In the genomic region with DNA sequence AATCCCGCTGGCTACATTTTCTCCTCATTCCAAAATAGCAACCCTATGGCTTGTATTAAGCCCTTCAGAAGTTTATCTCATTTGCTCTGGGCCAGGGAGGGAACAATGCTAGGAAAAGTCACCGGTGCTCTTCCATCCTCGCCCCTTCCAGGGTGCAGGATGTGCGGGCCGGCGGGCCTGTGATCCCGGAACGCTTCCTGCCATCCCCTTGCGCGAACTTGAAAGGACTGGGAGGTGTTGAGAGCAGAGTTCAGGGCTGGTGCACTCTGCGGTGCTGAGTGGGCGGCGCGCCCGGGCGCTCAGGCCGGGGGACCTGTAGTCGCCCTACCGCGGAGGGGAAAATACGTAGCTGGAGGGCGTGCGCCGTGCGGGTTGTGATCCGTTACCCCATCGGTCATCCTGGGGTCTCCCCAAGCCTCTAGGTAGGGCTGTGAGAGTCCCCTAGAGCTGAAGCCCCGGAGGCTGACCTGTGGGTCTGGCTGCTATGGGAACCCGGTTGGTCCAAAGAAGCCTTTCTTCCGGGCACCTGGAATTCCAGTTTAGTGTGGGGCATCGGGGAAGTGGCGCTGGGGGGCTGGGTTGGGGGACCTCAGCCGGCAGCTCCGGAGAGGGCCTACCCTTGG, we compare ENCODE assay signal across 1 cellular context.
TF ChIP-seq lines count a peak whose summit lies in the region.

No MANE protein-coding gene starts in this region.

TF ChIP-seq in HepG2, 621 proteins besides CTCF, POLR2A, EP300 and RAD21 (continued from another document and continues in another):
- TF ChIP-seq, protein P1, sequence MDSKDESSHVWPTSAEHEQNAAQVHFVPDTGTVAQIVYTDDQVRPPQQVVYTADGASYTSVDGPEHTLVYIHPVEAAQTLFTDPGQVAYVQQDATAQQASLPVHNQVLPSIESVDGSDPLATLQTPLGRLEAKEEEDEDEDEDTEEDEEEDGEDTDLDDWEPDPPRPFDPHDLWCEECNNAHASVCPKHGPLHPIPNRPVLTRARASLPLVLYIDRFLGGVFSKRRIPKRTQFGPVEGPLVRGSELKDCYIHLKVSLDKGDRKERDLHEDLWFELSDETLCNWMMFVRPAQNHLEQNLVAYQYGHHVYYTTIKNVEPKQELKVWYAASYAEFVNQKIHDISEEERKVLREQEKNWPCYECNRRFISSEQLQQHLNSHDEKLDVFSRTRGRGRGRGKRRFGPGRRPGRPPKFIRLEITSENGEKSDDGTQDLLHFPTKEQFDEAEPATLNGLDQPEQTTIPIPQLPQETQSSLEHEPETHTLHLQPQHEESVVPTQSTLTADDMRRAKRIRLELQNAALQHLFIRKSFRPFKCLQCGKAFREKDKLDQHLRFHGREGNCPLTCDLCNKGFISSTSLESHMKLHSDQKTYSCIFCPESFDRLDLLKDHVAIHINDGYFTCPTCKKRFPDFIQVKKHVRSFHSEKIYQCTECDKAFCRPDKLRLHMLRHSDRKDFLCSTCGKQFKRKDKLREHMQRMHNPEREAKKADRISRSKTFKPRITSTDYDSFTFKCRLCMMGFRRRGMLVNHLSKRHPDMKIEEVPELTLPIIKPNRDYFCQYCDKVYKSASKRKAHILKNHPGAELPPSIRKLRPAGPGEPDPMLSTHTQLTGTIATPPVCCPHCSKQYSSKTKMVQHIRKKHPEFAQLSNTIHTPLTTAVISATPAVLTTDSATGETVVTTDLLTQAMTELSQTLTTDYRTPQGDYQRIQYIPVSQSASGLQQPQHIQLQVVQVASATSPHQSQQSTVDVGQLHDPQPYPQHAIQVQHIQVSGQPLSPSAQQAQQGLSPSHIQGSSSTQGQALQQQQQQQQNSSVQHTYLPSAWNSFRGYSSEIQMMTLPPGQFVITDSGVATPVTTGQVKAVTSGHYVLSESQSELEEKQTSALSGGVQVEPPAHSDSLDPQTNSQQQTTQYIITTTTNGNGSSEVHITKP (CRISPR knock-in tag; IDR thresholded peaks at IDR 0.05; ENCODE audit: low read depth): 0 out of 2 replicates have a peak, but pooled peaks have one; percentile 29
- TF ChIP-seq, protein P2, sequence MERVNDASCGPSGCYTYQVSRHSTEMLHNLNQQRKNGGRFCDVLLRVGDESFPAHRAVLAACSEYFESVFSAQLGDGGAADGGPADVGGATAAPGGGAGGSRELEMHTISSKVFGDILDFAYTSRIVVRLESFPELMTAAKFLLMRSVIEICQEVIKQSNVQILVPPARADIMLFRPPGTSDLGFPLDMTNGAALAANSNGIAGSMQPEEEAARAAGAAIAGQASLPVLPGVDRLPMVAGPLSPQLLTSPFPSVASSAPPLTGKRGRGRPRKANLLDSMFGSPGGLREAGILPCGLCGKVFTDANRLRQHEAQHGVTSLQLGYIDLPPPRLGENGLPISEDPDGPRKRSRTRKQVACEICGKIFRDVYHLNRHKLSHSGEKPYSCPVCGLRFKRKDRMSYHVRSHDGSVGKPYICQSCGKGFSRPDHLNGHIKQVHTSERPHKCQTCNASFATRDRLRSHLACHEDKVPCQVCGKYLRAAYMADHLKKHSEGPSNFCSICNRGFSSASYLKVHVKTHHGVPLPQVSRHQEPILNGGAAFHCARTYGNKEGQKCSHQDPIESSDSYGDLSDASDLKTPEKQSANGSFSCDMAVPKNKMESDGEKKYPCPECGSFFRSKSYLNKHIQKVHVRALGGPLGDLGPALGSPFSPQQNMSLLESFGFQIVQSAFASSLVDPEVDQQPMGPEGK (CRISPR knock-in tag; IDR thresholded peaks at IDR 0.05): peak; percentile 68
- TF ChIP-seq ZNF501 (CRISPR knock-in tag; IDR thresholded peaks at IDR 0.05) (peak; percentile 47; the same call in 1 of the 2 replicates), ZNF556 (CRISPR knock-in tag; IDR thresholded peaks at IDR 0.05; ENCODE audit: borderline replicate concordance) (peak; percentile 63; the same call in 1 of the 2 replicates), ELF1 (CRISPR knock-in tag; IDR thresholded peaks at IDR 0.05) (peak; percentile 62), MTA1 (CRISPR knock-in tag; IDR thresholded peaks at IDR 0.05; ENCODE audit: borderline replicate concordance) (peak; percentile 76; the same call in 1 of the 2 replicates), ZMYM3 (CRISPR knock-in tag; IDR thresholded peaks at IDR 0.05) (peak; percentile 59; the same call in 1 of the 2 replicates), ZKSCAN1 (IDR thresholded peaks at IDR 0.05; ENCODE audit: low read length) (peak; percentile 42; the same call in 1 of the 2 replicates), ZNF598 (CRISPR knock-in tag; IDR thresholded peaks at IDR 0.05; ENCODE audit: borderline replicate concordance) (0 out of 2 replicates have a peak, but pooled peaks have one; percentile 31), ZNF431 (CRISPR knock-in tag; IDR thresholded peaks at IDR 0.05; ENCODE audit: borderline replicate concordance, low read depth) (no peak), HNF4G (IDR thresholded peaks at IDR 0.05; ENCODE audit: borderline replicate concordance, low read depth, low read length) (peak; percentile 47; the same call in 1 of the 2 replicates), HNF4G (CRISPR knock-in tag; IDR thresholded peaks at IDR 0.05; ENCODE audit: borderline replicate concordance, low read depth) (peak; percentile 73; the same call in 1 of the 2 replicates), SP5 (CRISPR knock-in tag; IDR thresholded peaks at IDR 0.05; ENCODE audit: borderline replicate concordance, low read depth) (peak; percentile 97), CREB1 (IDR thresholded peaks at IDR 0.05) (no peak), CREB1 (CRISPR knock-in tag; IDR thresholded peaks at IDR 0.05) (0 out of 2 replicates have a peak, but pooled peaks have one; percentile 13), FOXP1 (IDR thresholded peaks at IDR 0.05) (no peak), FOXP1 (CRISPR knock-in tag; IDR thresholded peaks at IDR 0.05) (0 out of 2 replicates have a peak, but pooled peaks have one; percentile 42), HOXA3 (CRISPR knock-in tag; IDR thresholded peaks at IDR 0.05) (peak; percentile 72), ZNF550 (CRISPR knock-in tag; IDR thresholded peaks at IDR 0.05; ENCODE audit: borderline replicate concordance) (no peak), ZNF225 (CRISPR knock-in tag; IDR thresholded peaks at IDR 0.05) (0 out of 2 replicates have a peak, but pooled peaks have one; percentile 36), ZNF441 (CRISPR knock-in tag; IDR thresholded peaks at IDR 0.05; ENCODE audit: borderline replicate concordance) (0 out of 2 replicates have a peak, but pooled peaks have one; percentile 25), SPEN (CRISPR knock-in tag; IDR thresholded peaks at IDR 0.05; ENCODE audit: low read depth) (peak; percentile 38; the same call in 1 of the 2 replicates), MIXL1 (CRISPR knock-in tag; IDR thresholded peaks at IDR 0.05) (peak; percentile 66; the same call in 1 of the 2 replicates), KLF12 (CRISPR knock-in tag; IDR thresholded peaks at IDR 0.05; ENCODE audit: borderline replicate concordance) (peak; percentile 54; the same call in 1 of the 2 replicates), PHF8 (CRISPR knock-in tag; IDR thresholded peaks at IDR 0.05) (peak; percentile 44; the same call in 1 of the 2 replicates), NR2F2 (IDR thresholded peaks at IDR 0.05; ENCODE audit: borderline replicate concordance, low read depth) (0 out of 2 replicates have a peak, but pooled peaks have one; percentile 48), NR2F1 (CRISPR knock-in tag; IDR thresholded peaks at IDR 0.05) (peak; percentile 66 to 74; a peak in 2 of 4 replicates), ZNF205 (CRISPR knock-in tag; IDR thresholded peaks at IDR 0.05) (peak; percentile 79; the same call in 1 of the 2 replicates)
- TF ChIP-seq, protein P3, sequence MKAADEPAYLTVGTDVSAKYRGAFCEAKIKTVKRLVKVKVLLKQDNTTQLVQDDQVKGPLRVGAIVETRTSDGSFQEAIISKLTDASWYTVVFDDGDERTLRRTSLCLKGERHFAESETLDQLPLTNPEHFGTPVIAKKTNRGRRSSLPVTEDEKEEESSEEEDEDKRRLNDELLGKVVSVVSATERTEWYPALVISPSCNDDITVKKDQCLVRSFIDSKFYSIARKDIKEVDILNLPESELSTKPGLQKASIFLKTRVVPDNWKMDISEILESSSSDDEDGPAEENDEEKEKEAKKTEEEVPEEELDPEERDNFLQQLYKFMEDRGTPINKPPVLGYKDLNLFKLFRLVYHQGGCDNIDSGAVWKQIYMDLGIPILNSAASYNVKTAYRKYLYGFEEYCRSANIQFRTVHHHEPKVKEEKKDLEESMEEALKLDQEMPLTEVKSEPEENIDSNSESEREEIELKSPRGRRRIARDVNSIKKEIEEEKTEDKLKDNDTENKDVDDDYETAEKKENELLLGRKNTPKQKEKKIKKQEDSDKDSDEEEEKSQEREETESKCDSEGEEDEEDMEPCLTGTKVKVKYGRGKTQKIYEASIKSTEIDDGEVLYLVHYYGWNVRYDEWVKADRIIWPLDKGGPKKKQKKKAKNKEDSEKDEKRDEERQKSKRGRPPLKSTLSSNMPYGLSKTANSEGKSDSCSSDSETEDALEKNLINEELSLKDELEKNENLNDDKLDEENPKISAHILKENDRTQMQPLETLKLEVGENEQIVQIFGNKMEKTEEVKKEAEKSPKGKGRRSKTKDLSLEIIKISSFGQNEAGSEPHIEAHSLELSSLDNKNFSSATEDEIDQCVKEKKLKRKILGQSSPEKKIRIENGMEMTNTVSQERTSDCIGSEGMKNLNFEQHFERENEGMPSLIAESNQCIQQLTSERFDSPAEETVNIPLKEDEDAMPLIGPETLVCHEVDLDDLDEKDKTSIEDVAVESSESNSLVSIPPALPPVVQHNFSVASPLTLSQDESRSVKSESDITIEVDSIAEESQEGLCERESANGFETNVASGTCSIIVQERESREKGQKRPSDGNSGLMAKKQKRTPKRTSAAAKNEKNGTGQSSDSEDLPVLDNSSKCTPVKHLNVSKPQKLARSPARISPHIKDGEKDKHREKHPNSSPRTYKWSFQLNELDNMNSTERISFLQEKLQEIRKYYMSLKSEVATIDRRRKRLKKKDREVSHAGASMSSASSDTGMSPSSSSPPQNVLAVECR (CRISPR knock-in tag; IDR thresholded peaks at IDR 0.05; ENCODE audit: borderline replicate concordance): peak; percentile 54; the same call in 1 of the 2 replicates
- TF ChIP-seq, protein P4, sequence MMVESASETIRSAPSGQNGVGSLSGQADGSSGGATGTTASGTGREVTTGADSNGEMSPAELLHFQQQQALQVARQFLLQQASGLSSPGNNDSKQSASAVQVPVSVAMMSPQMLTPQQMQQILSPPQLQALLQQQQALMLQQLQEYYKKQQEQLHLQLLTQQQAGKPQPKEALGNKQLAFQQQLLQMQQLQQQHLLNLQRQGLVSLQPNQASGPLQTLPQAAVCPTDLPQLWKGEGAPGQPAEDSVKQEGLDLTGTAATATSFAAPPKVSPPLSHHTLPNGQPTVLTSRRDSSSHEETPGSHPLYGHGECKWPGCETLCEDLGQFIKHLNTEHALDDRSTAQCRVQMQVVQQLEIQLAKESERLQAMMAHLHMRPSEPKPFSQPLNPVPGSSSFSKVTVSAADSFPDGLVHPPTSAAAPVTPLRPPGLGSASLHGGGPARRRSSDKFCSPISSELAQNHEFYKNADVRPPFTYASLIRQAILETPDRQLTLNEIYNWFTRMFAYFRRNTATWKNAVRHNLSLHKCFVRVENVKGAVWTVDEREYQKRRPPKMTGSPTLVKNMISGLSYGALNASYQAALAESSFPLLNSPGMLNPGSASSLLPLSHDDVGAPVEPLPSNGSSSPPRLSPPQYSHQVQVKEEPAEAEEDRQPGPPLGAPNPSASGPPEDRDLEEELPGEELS (CRISPR knock-in tag; IDR thresholded peaks at IDR 0.05): peak; percentile 77
- TF ChIP-seq, protein P5, sequence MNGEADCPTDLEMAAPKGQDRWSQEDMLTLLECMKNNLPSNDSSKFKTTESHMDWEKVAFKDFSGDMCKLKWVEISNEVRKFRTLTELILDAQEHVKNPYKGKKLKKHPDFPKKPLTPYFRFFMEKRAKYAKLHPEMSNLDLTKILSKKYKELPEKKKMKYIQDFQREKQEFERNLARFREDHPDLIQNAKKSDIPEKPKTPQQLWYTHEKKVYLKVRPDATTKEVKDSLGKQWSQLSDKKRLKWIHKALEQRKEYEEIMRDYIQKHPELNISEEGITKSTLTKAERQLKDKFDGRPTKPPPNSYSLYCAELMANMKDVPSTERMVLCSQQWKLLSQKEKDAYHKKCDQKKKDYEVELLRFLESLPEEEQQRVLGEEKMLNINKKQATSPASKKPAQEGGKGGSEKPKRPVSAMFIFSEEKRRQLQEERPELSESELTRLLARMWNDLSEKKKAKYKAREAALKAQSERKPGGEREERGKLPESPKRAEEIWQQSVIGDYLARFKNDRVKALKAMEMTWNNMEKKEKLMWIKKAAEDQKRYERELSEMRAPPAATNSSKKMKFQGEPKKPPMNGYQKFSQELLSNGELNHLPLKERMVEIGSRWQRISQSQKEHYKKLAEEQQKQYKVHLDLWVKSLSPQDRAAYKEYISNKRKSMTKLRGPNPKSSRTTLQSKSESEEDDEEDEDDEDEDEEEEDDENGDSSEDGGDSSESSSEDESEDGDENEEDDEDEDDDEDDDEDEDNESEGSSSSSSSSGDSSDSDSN (CRISPR knock-in tag; IDR thresholded peaks at IDR 0.05): peak; percentile 100
- TF ChIP-seq, protein P6, sequence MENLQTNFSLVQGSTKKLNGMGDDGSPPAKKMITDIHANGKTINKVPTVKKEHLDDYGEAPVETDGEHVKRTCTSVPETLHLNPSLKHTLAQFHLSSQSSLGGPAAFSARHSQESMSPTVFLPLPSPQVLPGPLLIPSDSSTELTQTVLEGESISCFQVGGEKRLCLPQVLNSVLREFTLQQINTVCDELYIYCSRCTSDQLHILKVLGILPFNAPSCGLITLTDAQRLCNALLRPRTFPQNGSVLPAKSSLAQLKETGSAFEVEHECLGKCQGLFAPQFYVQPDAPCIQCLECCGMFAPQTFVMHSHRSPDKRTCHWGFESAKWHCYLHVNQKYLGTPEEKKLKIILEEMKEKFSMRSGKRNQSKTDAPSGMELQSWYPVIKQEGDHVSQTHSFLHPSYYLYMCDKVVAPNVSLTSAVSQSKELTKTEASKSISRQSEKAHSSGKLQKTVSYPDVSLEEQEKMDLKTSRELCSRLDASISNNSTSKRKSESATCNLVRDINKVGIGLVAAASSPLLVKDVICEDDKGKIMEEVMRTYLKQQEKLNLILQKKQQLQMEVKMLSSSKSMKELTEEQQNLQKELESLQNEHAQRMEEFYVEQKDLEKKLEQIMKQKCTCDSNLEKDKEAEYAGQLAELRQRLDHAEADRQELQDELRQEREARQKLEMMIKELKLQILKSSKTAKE (CRISPR knock-in tag; IDR thresholded peaks at IDR 0.05; ENCODE audit: borderline replicate concordance): peak; percentile 58; the same call in 1 of the 2 replicates
- TF ChIP-seq, protein P7, sequence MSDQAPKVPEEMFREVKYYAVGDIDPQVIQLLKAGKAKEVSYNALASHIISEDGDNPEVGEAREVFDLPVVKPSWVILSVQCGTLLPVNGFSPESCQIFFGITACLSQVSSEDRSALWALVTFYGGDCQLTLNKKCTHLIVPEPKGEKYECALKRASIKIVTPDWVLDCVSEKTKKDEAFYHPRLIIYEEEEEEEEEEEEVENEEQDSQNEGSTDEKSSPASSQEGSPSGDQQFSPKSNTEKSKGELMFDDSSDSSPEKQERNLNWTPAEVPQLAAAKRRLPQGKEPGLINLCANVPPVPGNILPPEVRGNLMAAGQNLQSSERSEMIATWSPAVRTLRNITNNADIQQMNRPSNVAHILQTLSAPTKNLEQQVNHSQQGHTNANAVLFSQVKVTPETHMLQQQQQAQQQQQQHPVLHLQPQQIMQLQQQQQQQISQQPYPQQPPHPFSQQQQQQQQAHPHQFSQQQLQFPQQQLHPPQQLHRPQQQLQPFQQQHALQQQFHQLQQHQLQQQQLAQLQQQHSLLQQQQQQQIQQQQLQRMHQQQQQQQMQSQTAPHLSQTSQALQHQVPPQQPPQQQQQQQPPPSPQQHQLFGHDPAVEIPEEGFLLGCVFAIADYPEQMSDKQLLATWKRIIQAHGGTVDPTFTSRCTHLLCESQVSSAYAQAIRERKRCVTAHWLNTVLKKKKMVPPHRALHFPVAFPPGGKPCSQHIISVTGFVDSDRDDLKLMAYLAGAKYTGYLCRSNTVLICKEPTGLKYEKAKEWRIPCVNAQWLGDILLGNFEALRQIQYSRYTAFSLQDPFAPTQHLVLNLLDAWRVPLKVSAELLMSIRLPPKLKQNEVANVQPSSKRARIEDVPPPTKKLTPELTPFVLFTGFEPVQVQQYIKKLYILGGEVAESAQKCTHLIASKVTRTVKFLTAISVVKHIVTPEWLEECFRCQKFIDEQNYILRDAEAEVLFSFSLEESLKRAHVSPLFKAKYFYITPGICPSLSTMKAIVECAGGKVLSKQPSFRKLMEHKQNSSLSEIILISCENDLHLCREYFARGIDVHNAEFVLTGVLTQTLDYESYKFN (CRISPR knock-in tag; conservative IDR thresholded peaks at IDR 0.05): peak; percentile 70
